Comparison of ENCODE assay signal across 12 cellular contexts in genomic region chr1:85091647-85092295, GRCh38. TPM values are rescaled to one million over a fixed set of nuclear protein-coding genes. Genes with fewer than 3 reads are reported as not detected.
A peak's percentile ranks its signal among the peaks of the same experiment; 100 is the strongest.
DNase-seq lines count a peak whose midpoint lies in the region; ATAC-seq and TF ChIP-seq lines count a peak whose summit lies in the region.
"Had no signal": no experiment of that assay in that cellular context is flagged by ENCODE, and none has a peak within 500 bp of the region (broad histone marks: within the 10 kb centered on the region; RNA-seq: fewer than 3 reads in every experiment).

No MANE protein-coding gene starts in this region.

- peak overlapping the region; percentile 13; the same call in 1 of the 2 replicates for H3K9ac ChIP-seq in OCI-LY3 (ENCODE audit: low read length)

- H2AFZ ChIP-seq in OCI-LY3 (ENCODE audit: low read depth, low read length) = peak overlapping the region; percentile 88

- no peaks in the 10 kb centered on the region for H3K79me2 ChIP-seq in OCI-LY3 (ENCODE audit: low read length)

- intact Hi-C loops in spleen (cut with DNase I; ENCODE audit: low total_unique reads) = no loop called here

- 18 to 26% (median 19%) methylated on average over 11 of the region's 11 CpGs for WGBS in spleen, 5 donors

- H3K9me3 ChIP-seq in OCI-LY3 (ENCODE audit: insufficient read depth, low read length) (no peaks in the 10 kb centered on the region), spleen (no peaks in the 10 kb centered on the region)

- no peaks in the 10 kb centered on the region for H3K36me3 ChIP-seq in OCI-LY3 (replicated peaks; ENCODE audit: low read depth, low read length)
- H3K36me3 ChIP-seq in spleen = no peaks in the 10 kb centered on the region

- peak; percentile 58 for ATAC-seq in GM19438 (IDR thresholded peaks at IDR 0.05; ENCODE audit: low read depth, unreplicated experiment)

- H3K4me1 ChIP-seq in OCI-LY3 (ENCODE audit: low read length) (peaks cover 8% of the 10 kb centered on the region; the same call in 1 of the 2 replicates), spleen (peaks cover 0 to 5% (median 0%) of the 10 kb centered on the region in 6 donors)

- no peaks in the 10 kb centered on the region for H4K20me1 ChIP-seq in OCI-LY3 (ENCODE audit: insufficient read depth, low read length)

- TF ChIP-seq POLR2A in erythroblast (IDR thresholded peaks at IDR 0.05; ENCODE audit: low read length) (no peak), spleen (IDR thresholded peaks at IDR 0.05) (no peak)

- no peak for TF ChIP-seq CTCF in OCI-LY3 (IDR thresholded peaks at IDR 0.05; ENCODE audit: low read depth, low read length)
- no peak for TF ChIP-seq CTCF in spleen (IDR thresholded peaks at IDR 0.05 in 8 of 11, conservative IDR thresholded peaks at IDR 0.05 in 3 of 11)

- H3K4me3 ChIP-seq in OCI-LY3 (ENCODE audit: low read length) (peak overlapping the region; percentile 62), spleen (peak overlapping the region in 1 of 8 donors; percentile 16)
- H3K4me3 ChIP-seq: lung had no signal

- DNase-seq in AML-193 (lab: John Stamatoyannopoulos, UW) (peak; percentile 62 to 69), epithelial cell of prostate (ENCODE audit: low read depth, low spot score) (peak; percentile 52), kidney glomerular epithelial cell (lab: John Stamatoyannopoulos, UW) (no peak), erythroblast (lab: John Stamatoyannopoulos, UW) (no peak), globus pallidus (ENCODE audit: low spot score) (no peak), spleen (no peak)
- DNase-seq: activated CD4-positive, CD25-positive, alpha-beta regulatory T cell treated with anti-CD3 and anti-CD28 coated beads, Interleukin-2, amount 50 U/mL, for 72 hours; NCI-H510A had no signal

- peak overlapping the region; percentile 56 for H3K4me2 ChIP-seq in OCI-LY3 (ENCODE audit: low read length)

- H3K27ac ChIP-seq in OCI-LY3 (ENCODE audit: low read length) (no peak overlapping the region), epithelial cell of prostate (no peak overlapping the region), spleen (no peak overlapping the region)
- H3K27ac ChIP-seq: C4-2B had no signal

- H3K27me3 ChIP-seq in OCI-LY3 (ENCODE audit: low read depth, low read length) (no peaks in the 10 kb centered on the region), spleen (replicated peaks in 1 of 7) (peaks cover 0 to 8% (median 0%) of the 10 kb centered on the region in 7 donors)

RNA-seq across cellular contexts. Expression of gene MCOLN3, which starts 43.5 kb away (rescaled TPM):
- 1 to 10 TPM in 6 of 7 donors, under 1 TPM in 1; 0.72 to 8.7 (median 2.5) TPM for total RNA-seq in spleen
- polyA plus RNA-seq in spleen = 1 to 10 TPM in 2 of 3 donors, under 1 TPM in 1; 0.68 to 2.0 (median 1.4) TPM

Comparison
In these comparisons a context has a peak if more than half of its experiments do, and no peak if none do; other contexts are left out.
1. DNase-seq: peak in AML-193 (2 of 2) and epithelial cell of prostate (single experiment); none in kidney glomerular epithelial cell (single experiment), erythroblast (0 of 2), globus pallidus (single experiment) and spleen (single experiment).